ENCODE assay signal across 22 cellular contexts in the genomic region with DNA sequence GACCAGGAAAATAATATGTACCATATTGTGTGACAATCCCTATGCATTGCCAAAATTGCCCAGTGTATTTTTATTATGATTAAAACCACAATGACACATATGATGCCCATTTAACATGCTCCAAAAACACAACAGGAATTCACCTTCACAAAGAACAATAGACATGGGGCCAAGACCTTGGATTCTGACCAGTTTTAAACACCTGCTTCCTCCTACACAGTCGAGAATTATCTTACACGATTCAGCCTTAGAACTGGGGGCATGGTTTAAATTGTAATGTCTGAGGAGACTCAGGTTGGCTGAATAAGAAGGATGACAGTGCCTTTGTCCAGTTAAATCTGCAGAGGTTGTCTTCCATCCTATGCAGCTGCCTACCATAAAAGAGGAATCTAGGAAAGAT.
"Had no signal": no experiment of that assay in that cellular context is flagged by ENCODE, and none has a peak within 500 bp of the region (broad histone marks: within the 10 kb centered on the region; RNA-seq: fewer than 3 reads in every experiment).

No MANE protein-coding gene starts in this region.

- DNase-seq: KBM-7; MV-4-11; NCI-H1048; NCI-H1105; NCI-H1417; NCI-H1436 treated with DMSO at 0.1 percent for 48 hours; NCI-H1694; NCI-H187 treated with DMSO at 0.1 percent for 48 hours; NCI-H2029 treated with DMSO at 0.1 percent for 48 hours; NCI-H2171 treated with DMSO at 0.1 percent for 48 hours; NCI-H345; NCI-H446 treated with DMSO at 0.1 percent for 48 hours; NCI-H510A treated with DMSO at 0.1 percent for 48 hours; NCI-H526; NCI-H748 treated with DMSO at 0.1 percent for 48 hours; NK-92 treated with Interleukin-12 subunit alpha and Interleukin-12 subunit beta, amount 100 ng/mL, for 24 hours; PC-9; Peyer's patch; SHP77 treated with DMSO at 0.1 percent for 48 hours; SJCRH30 had no signal

- H3K4me2 ChIP-seq: PC-9 had no signal

- H3K27me3 ChIP-seq: Peyer's patch had no signal

- H3K27ac ChIP-seq: PC-9, Peyer's patch, SJCRH30 had no signal

- H3K36me3 ChIP-seq: Peyer's patch, SJCRH30 had no signal

- H3K9me3 ChIP-seq: SJCRH30 had no signal

- ATAC-seq: Right ventricle myocardium inferior, SK-N-SH treated with all-trans-retinoic acid at 6 μM for 48 hours had no signal

- H3K4me1 ChIP-seq: Peyer's patch, SJCRH30 had no signal

- H3K4me3 ChIP-seq: PC-9, Peyer's patch, SJCRH30 had no signal
